Comparison of ENCODE assay signal across 28 cellular contexts in the genomic region with DNA sequence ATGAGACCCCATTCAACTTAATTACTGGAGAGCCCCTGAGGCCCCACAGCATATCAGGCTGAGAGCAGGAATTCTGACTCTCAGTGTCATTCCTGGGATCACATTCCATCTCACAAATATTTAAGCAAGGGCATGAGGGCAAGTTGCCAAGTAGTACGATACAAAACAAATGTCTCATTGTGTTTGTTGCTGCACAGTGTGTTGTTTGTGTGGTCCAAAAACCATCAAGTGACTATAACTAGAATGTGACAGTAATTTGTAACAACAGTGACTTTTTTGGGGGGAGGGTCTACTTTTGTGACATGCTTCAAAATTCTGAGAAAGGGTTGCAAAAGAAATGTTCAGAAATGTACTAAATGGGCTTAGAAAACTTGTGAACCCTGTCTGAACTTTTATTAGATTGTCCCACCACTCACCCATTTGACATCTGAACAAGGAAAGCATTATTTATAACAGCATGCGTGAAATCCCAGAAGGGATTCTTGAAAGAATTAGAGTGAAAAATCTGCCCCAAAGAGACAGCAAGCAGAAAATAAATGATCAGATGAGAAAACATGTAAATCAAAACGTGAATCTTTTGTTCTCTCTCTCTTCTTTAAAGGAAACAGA.
DNase-seq lines count a peak whose midpoint lies in the region; ATAC-seq and TF ChIP-seq lines count a peak whose summit lies in the region.
"Had no signal": no experiment of that assay in that cellular context is flagged by ENCODE, and none has a peak within 500 bp of the region (broad histone marks: within the 10 kb centered on the region; RNA-seq: fewer than 3 reads in every experiment).

No MANE protein-coding gene starts in this region.

- peak; percentile 62 for DNase-seq in astrocyte of the hippocampus (ENCODE audit: low read depth, low spot score)
- DNase-seq in inferior parietal cortex (ENCODE audit: extremely low spot score): peak; percentile 81
- peak; percentile 93 for DNase-seq in pons (ENCODE audit: low spot score)
- DNase-seq in type B pancreatic cell (ENCODE audit: extremely low spot score, unreplicated experiment): no peak
- no peak for DNase-seq in NCI-H2227 treated with DMSO at 0.1 percent for 48 hours (lab: John Stamatoyannopoulos, UW)
- DNase-seq: activated CD4-positive, CD25-positive, alpha-beta regulatory T cell treated with anti-CD3 and anti-CD28 coated beads, Interleukin-2, amount 50 U/mL, for 72 hours; activated gamma-delta T cell treated with Interleukin-2 at 50 U/mL for 16 hours; activated T-cell treated with anti-CD3 and anti-CD28 coated beads for 4 hours; Caco-2; DND-41; effector CD4-positive, alpha-beta T cell; glutamatergic neuron; KBM-7; left cardiac atrium; mammary epithelial cell; MG63; NCI-H1417; NCI-H2081 treated with DMSO at 0.1 percent for 48 hours; NCI-H82; psoas muscle; RPMI8226; stimulated activated CD4-positive, alpha-beta T cell treated with anti-CD3 and anti-CD28 coated beads, Interleukin-1b, Interleukin-23, amount 100 ng/mL, for 48 hours; stimulated activated CD8-positive, alpha-beta memory T cell treated with anti-CD3 and anti-CD28 coated beads, Interleukin-4, amount 100 ng/mL, for 48 hours; stomach; upper lobe of left lung had no signal

- H3K36me3 Mint-ChIP-seq in type B pancreatic cell: peaks cover 3% of the 10 kb centered on the region

- ATAC-seq in HG02763 (IDR thresholded peaks at IDR 0.05; ENCODE audit: unreplicated experiment): no peak
- ATAC-seq in HG03521 (IDR thresholded peaks at IDR 0.05; ENCODE audit: unreplicated experiment): no peak
- ATAC-seq: HCT116, left cardiac atrium, psoas muscle had no signal

- no peaks in the 10 kb centered on the region for H3K27me3 Mint-ChIP-seq in type B pancreatic cell

- H3K9me3 Mint-ChIP-seq in type B pancreatic cell: peaks cover 11% of the 10 kb centered on the region

- H3K4me1 Mint-ChIP-seq in type B pancreatic cell (ENCODE audit: unreplicated experiment): peaks cover 30% of the 10 kb centered on the region

- peak overlapping the region; percentile 30 for H3K4me3 Mint-ChIP-seq in type B pancreatic cell

- no peak for TF ChIP-seq CTCF in type B pancreatic cell (conservative IDR thresholded peaks at IDR 0.05)

- H3K27ac Mint-ChIP-seq in type B pancreatic cell: peak overlapping the region; percentile 32

Comparison
In these comparisons a context has a peak if more than half of its experiments do, and no peak if none do; other contexts are left out.
1. DNase-seq: peak in astrocyte of the hippocampus (single experiment), inferior parietal cortex (single experiment) and pons (single experiment); none in type B pancreatic cell (single experiment) and NCI-H2227 treated with DMSO at 0.1 percent for 48 hours (single experiment).